Comparison of ENCODE assay signal across 8 cellular contexts in genomic region chr2:96320326-96321229, GRCh38.
DNase-seq lines count a peak whose midpoint lies in the region; FAIRE-seq and TF ChIP-seq lines count a peak whose summit lies in the region.

No MANE protein-coding gene starts in this region.

- H3K4me2 ChIP-seq in Loucy (ENCODE audit: low read depth, low read length, poor library complexity, severe bottlenecking), result peak overlapping the region; percentile 94

- H3K9ac ChIP-seq in Loucy (ENCODE audit: low read depth, low read length, poor library complexity, severe bottlenecking), result peak overlapping the region; percentile 84

- peak overlapping the region; percentile 89 for H3K4me3 Mint-ChIP-seq in dendritic cell treated with granulocyte-macrophage colony-stimulating factor and Interleukin-4, amounts not matched to agents 40 ng/mL and 50 ng/mL, for 4 days

- DNase-seq in GM18507 (ENCODE audit: extremely low spot score, insufficient read length, low read depth), result no peak
- no peak for DNase-seq in SKM-1 treated with dmso at 0.1 percent for 144 hours (lab: John Stamatoyannopoulos, UW; ENCODE audit: unreplicated experiment)
- DNase-seq in NOMO-1 treated with DMSO at 0.1 percent for 48 hours (lab: John Stamatoyannopoulos, UW; ENCODE audit: unreplicated experiment), result no peak
- DNase-seq in NCI-H1694 treated with DMSO at 0.1 percent for 48 hours (lab: John Stamatoyannopoulos, UW), result no peak
- DNase-seq in COLO829 (ENCODE audit: low spot score), result no peak

- TF ChIP-seq CTCF in Loucy (conservative IDR thresholded peaks at IDR 0.05; ENCODE audit: low read length), result no peak

- peaks cover 56% of the 10 kb centered on the region for H3K36me3 Mint-ChIP-seq in dendritic cell treated with granulocyte-macrophage colony-stimulating factor and Interleukin-4, amounts not matched to agents 40 ng/mL and 50 ng/mL, for 4 days (ENCODE audit: low read depth)

- H3K9me3 ChIP-seq in Loucy (ENCODE audit: insufficient read depth, low read depth, low read length), result no peaks in the 10 kb centered on the region
- H3K9me3 ChIP-seq in neuron (ENCODE audit: low read length), result no peaks in the 10 kb centered on the region

- intact Hi-C loops in dendritic cell treated with granulocyte-macrophage colony-stimulating factor and Interleukin-4, amounts not matched to agents 40 ng/mL and 50 ng/mL, for 4 days (cut with micrococcal nuclease), result loop anchor here (2.0 to 5.0 kb wide), 3 partner anchors 16 to 37 kb away; partner anchors contain the start of gene SNRNP200

- H3K27me3 ChIP-seq in Loucy (ENCODE audit: insufficient read depth, low read length, poor library complexity, severe bottlenecking), result no peaks in the 10 kb centered on the region
- no peaks in the 10 kb centered on the region for H3K27me3 ChIP-seq in neuron (ENCODE audit: insufficient read depth, low read length)

- no peaks in the 10 kb centered on the region for H3K36me3 ChIP-seq in Loucy (ENCODE audit: insufficient read depth, low read length)
- H3K36me3 ChIP-seq in neuron (ENCODE audit: insufficient read depth, low read length), result no peaks in the 10 kb centered on the region

- no peaks in the 10 kb centered on the region for H3K9me3 Mint-ChIP-seq in dendritic cell treated with granulocyte-macrophage colony-stimulating factor and Interleukin-4, amounts not matched to agents 40 ng/mL and 50 ng/mL, for 4 days

- peak overlapping the region; percentile 80 for H2AFZ ChIP-seq in Loucy (ENCODE audit: low read length)
- H2AFZ ChIP-seq in neuron (ENCODE audit: low read depth, low read length), result peak overlapping the region; percentile 99

- H3K4me1 ChIP-seq in Loucy (ENCODE audit: insufficient read depth, low read length, poor library complexity, severe bottlenecking), result peaks cover 44% of the 10 kb centered on the region
- H3K4me1 ChIP-seq in neuron (ENCODE audit: insufficient read depth, low read length), result peaks cover 17% of the 10 kb centered on the region

- H3K27me3 Mint-ChIP-seq in dendritic cell treated with granulocyte-macrophage colony-stimulating factor and Interleukin-4, amounts not matched to agents 40 ng/mL and 50 ng/mL, for 4 days, result no peaks in the 10 kb centered on the region

- peaks cover 60% of the 10 kb centered on the region for H3K4me1 Mint-ChIP-seq in dendritic cell treated with granulocyte-macrophage colony-stimulating factor and Interleukin-4, amounts not matched to agents 40 ng/mL and 50 ng/mL, for 4 days (ENCODE audit: low read depth)

- no peaks in the 10 kb centered on the region for H4K20me1 ChIP-seq in Loucy (ENCODE audit: insufficient read depth, low read length, poor library complexity, severe bottlenecking)

- H3K79me2 ChIP-seq in Loucy (ENCODE audit: insufficient read depth, low read length), result peaks cover 21% of the 10 kb centered on the region

- no peaks in the 10 kb centered on the region for H3F3A ChIP-seq in Loucy (ENCODE audit: low read depth)

- peak overlapping the region; percentile 95 for H3K27ac Mint-ChIP-seq in dendritic cell treated with granulocyte-macrophage colony-stimulating factor and Interleukin-4, amounts not matched to agents 40 ng/mL and 50 ng/mL, for 4 days

- peak; percentile 21 for FAIRE-seq in GM18507 (lab: Jason Lieb, UNC)

- no peaks in the 10 kb centered on the region for H3K9me2 ChIP-seq in Loucy (replicated peaks; ENCODE audit: low read depth, low read length)

- H3K4me3 ChIP-seq in Loucy (ENCODE audit: low read length, poor library complexity, severe bottlenecking) (peak overlapping the region; percentile 78), neuron (ENCODE audit: low read length) (peak overlapping the region; percentile 57)
